ENCODE assay signal across 21 cellular contexts in the genomic region with DNA sequence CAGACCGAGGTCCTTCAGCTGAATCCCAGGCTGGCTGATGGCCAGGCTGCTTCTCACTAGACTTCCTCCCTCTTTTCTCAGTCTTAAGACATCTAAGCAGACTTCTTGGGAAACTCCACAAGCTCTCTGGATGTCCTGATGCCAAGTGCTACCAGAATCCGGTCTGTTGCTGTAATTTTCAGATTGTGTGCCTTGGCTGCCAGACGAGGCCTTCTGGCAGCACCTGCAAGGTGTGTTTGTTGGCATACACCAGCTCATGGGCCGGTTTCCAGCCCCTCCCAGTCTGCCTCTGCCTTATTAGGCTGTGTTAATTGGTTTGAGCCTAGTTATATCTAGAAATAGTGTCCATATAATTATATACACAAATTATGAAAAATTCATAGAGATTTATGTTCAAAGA.
DNase-seq lines count a peak whose midpoint lies in the region; ATAC-seq and TF ChIP-seq lines count a peak whose summit lies in the region.
"Had no signal": no experiment of that assay in that cellular context is flagged by ENCODE, and none has a peak within 500 bp of the region (broad histone marks: within the 10 kb centered on the region; RNA-seq: fewer than 3 reads in every experiment).

No MANE protein-coding gene starts in this region.

- peaks cover 0 to 16% (median 5%) of the 10 kb centered on the region in 8 donors for H3K9me3 Mint-ChIP-seq in CD4-positive, alpha-beta memory T cell
- H3K9me3 Mint-ChIP-seq in brain = peaks cover 3 to 14% (median 7%) of the 10 kb centered on the region in 5 experiments
- peaks cover 21% of the 10 kb centered on the region for H3K9me3 Mint-ChIP-seq in T-helper 2 cell treated with Interferon-gamma antibody and Interleukin-4, amounts not matched to agents 5 μg/mL and 100 μg/mL, for 36 hours

- H3K4me3 ChIP-seq in CD4-positive, alpha-beta memory T cell (ENCODE audit: low read length in 2 of 2) = no peak overlapping the region
- no peak overlapping the region for H3K4me3 ChIP-seq in lower lobe of right lung
- H3K4me3 ChIP-seq: BLaER1 treated with 17β-estradiol and CSF1 and Interleukin-3, amounts not matched to agents 10 nM and 100 nM; left ventricle myocardium inferior had no signal

- intact Hi-C loops in CD4-positive, alpha-beta memory T cell (cut with micrococcal nuclease) = no loop called here
- intact Hi-C loops in lower lobe of right lung (cut with DNase I) = no loop called here

- DNase-seq in CD4-positive, alpha-beta memory T cell = no peak
- peak; percentile 73 to 90 for DNase-seq in NCI-H2081 (lab: John Stamatoyannopoulos, UW)
- DNase-seq in lower lobe of right lung = peak; percentile 87
- no peak for DNase-seq in T-helper 2 cell treated with Interferon-gamma antibody and Interleukin-4, amounts not matched to agents 5 μg/mL and 100 μg/mL, for 36 hours (ENCODE audit: low spot score)
- DNase-seq in NK-92 (lab: John Stamatoyannopoulos, UW; ENCODE audit: unreplicated experiment) = no peak
- DNase-seq in NCI-H1048 (lab: John Stamatoyannopoulos, UW) = no peak
- no peak for DNase-seq in central memory CD4-positive, alpha-beta T cell
- DNase-seq: activated CD4-positive, alpha-beta T cell treated with anti-CD3 and anti-CD28 coated beads, Interleukin-2, amount 50 U/mL, for 48 hours; activated CD8-positive, alpha-beta memory T cell treated with anti-CD3 and anti-CD28 coated beads, Interleukin-2, amount 50 U/mL, for 48 hours; activated naive CD8-positive, alpha-beta T cell treated with anti-CD3 and anti-CD28 coated beads, Interleukin-2, amount 50 U/mL, for 24 hours; Calu3; cortex of kidney; HCEC 1CT; left ventricle myocardium inferior; NCI-H1694; NCI-H510A; posterior cingulate gyrus; T-helper 2 cell had no signal

- peaks cover under 1% of the 10 kb centered on the region for H3K4me1 ChIP-seq in CD4-positive, alpha-beta memory T cell (ENCODE audit: insufficient read depth, low read length)
- H3K4me1 ChIP-seq in lower lobe of right lung = peaks cover 11% of the 10 kb centered on the region

- CTCF ChIA-PET in CD4-positive, alpha-beta memory T cell (lab: Charles Lee; ENCODE audit: partially characterized antibody) = no interaction called here

- no peaks in the 10 kb centered on the region for H3K27me3 ChIP-seq in CD4-positive, alpha-beta memory T cell (ENCODE audit: insufficient read depth, low read length)
- H3K27me3 ChIP-seq in lower lobe of right lung (ENCODE audit: low read depth) = no peaks in the 10 kb centered on the region
- H3K27me3 ChIP-seq: BLaER1 treated with 17β-estradiol and CSF1 and Interleukin-3, amounts not matched to agents 10 nM and 100 nM had no signal

- H3K9me3 ChIP-seq in CD4-positive, alpha-beta memory T cell (ENCODE audit: control insufficient read depth in 1 of 2, low read length in 2 of 2) = no peaks in the 10 kb centered on the region
- H3K9me3 ChIP-seq in lower lobe of right lung = no peaks in the 10 kb centered on the region
- H3K9me3 ChIP-seq: left ventricle myocardium inferior had no signal

- ATAC-seq in lower lobe of right lung = peak; percentile 80 to 82
- ATAC-seq: activated naive CD8-positive, alpha-beta T cell treated with anti-CD3 and anti-CD28 coated beads, Interleukin-2, amount 50 U/mL, for 24 hours; WTC11 had no signal

- no peaks in the 10 kb centered on the region for H3K36me3 ChIP-seq in CD4-positive, alpha-beta memory T cell (ENCODE audit: insufficient read depth, low read length)
- H3K36me3 ChIP-seq in lower lobe of right lung = no peaks in the 10 kb centered on the region
- H3K36me3 ChIP-seq: BLaER1 treated with 17β-estradiol and CSF1 and Interleukin-3, amounts not matched to agents 10 nM and 100 nM; left ventricle myocardium inferior had no signal

- H3K27ac ChIP-seq in CD4-positive, alpha-beta memory T cell (ENCODE audit: low read depth, low read length) = no peak overlapping the region
- H3K27ac ChIP-seq in lower lobe of right lung = no peak overlapping the region
- H3K27ac ChIP-seq: BLaER1 treated with 17β-estradiol and CSF1 and Interleukin-3, amounts not matched to agents 10 nM and 100 nM; left ventricle myocardium inferior had no signal

- POLR2A ChIA-PET in CD4-positive, alpha-beta memory T cell (lab: Charles Lee; ENCODE audit: partially characterized antibody) = interaction anchor here (0.8 kb wide), 1 partner anchor 138 kb away, joined by 3 read pairs; no protein-coding TSS in a partner anchor

- H3K4me3 Mint-ChIP-seq in CD4-positive, alpha-beta memory T cell = no peak overlapping the region
- H3K4me3 Mint-ChIP-seq in brain = no peak overlapping the region
- H3K4me3 Mint-ChIP-seq in T-helper 2 cell treated with Interferon-gamma antibody and Interleukin-4, amounts not matched to agents 5 μg/mL and 100 μg/mL, for 36 hours = no peak overlapping the region
- H3K4me3 Mint-ChIP-seq: activated naive CD8-positive, alpha-beta T cell treated with anti-CD3 and anti-CD28 coated beads, Interleukin-2, amount 50 U/mL, for 24 hours; WTC11 had no signal

- TF ChIP-seq CTCF in brain (conservative IDR thresholded peaks at IDR 0.05) = no peak
- TF ChIP-seq CTCF in lower lobe of right lung (IDR thresholded peaks at IDR 0.05) = no peak

- H3K4me1 Mint-ChIP-seq in CD4-positive, alpha-beta memory T cell = peaks cover 27 to 40% (median 30%) of the 10 kb centered on the region in 4 donors
- peaks cover 23% of the 10 kb centered on the region for H3K4me1 Mint-ChIP-seq in brain
- peaks cover 16% of the 10 kb centered on the region for H3K4me1 Mint-ChIP-seq in T-helper 2 cell treated with Interferon-gamma antibody and Interleukin-4, amounts not matched to agents 5 μg/mL and 100 μg/mL, for 36 hours (ENCODE audit: low read depth)

- H3K27me3 Mint-ChIP-seq in CD4-positive, alpha-beta memory T cell = no peaks in the 10 kb centered on the region
- H3K27me3 Mint-ChIP-seq in brain = peaks cover 4% of the 10 kb centered on the region
- H3K27me3 Mint-ChIP-seq in T-helper 2 cell treated with Interferon-gamma antibody and Interleukin-4, amounts not matched to agents 5 μg/mL and 100 μg/mL, for 36 hours (ENCODE audit: low read depth) = no peaks in the 10 kb centered on the region
- H3K27me3 Mint-ChIP-seq: activated naive CD8-positive, alpha-beta T cell treated with anti-CD3 and anti-CD28 coated beads, Interleukin-2, amount 50 U/mL, for 24 hours had no signal

- peaks cover 16 to 37% of the 10 kb centered on the region in 2 donors for H3K36me3 Mint-ChIP-seq in CD4-positive, alpha-beta memory T cell
- H3K36me3 Mint-ChIP-seq in brain = peaks cover 26% of the 10 kb centered on the region
- H3K36me3 Mint-ChIP-seq in T-helper 2 cell treated with Interferon-gamma antibody and Interleukin-4, amounts not matched to agents 5 μg/mL and 100 μg/mL, for 36 hours (ENCODE audit: low read depth) = peaks cover 36% of the 10 kb centered on the region

- H3K27ac Mint-ChIP-seq in CD4-positive, alpha-beta memory T cell = peak overlapping the region in 4 of 7 donors; percentile 12 to 32 (median 18)
- peak overlapping the region in 4 of 5 experiments; percentile 12 to 70 (median 28) for H3K27ac Mint-ChIP-seq in brain
- H3K27ac Mint-ChIP-seq in T-helper 2 cell treated with Interferon-gamma antibody and Interleukin-4, amounts not matched to agents 5 μg/mL and 100 μg/mL, for 36 hours = no peak overlapping the region
- H3K27ac Mint-ChIP-seq: activated naive CD8-positive, alpha-beta T cell treated with anti-CD3 and anti-CD28 coated beads, Interleukin-2, amount 50 U/mL, for 24 hours had no signal

Comparison
In these comparisons a context has a peak if more than half of its experiments do, and no peak if none do; other contexts are left out.
1. DNase-seq: peak in NCI-H2081 (2 of 2) and lower lobe of right lung (single experiment); none in CD4-positive, alpha-beta memory T cell (0 of 5), T-helper 2 cell treated with Interferon-gamma antibody and Interleukin-4, amounts not matched to agents 5 μg/mL and 100 μg/mL, for 36 hours (single experiment), NK-92 (single experiment), NCI-H1048 (single experiment) and central memory CD4-positive, alpha-beta T cell (single experiment).